In the genomic region with DNA sequence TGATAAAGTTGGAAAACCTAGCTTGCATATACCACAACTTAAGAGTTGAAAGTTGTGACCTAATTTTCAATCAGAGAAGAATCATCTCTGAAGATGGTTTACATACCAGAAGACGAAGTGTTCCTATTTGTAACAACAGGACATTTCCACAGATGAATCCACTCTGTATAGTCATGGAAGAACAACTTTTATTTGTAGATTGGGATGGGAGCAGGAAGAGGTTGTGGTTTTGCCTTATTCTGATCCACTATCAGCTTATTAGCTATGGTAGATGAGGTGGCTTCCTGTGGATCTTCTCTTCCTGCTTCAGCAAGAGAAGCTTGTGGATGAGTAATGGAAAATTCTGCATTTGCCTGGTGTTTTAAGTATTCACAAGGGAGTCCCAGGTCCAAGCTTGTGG, we compare ENCODE assay signal across 19 cellular contexts. TPM values are rescaled to one million over a fixed set of nuclear protein-coding genes. Genes with fewer than 3 reads are reported as not detected.
DNase-seq lines count a peak whose midpoint lies in the region; ATAC-seq and TF ChIP-seq lines count a peak whose summit lies in the region.
"Had no signal": no experiment of that assay in that cellular context is flagged by ENCODE, and none has a peak within 500 bp of the region (broad histone marks: within the 10 kb centered on the region; RNA-seq: fewer than 3 reads in every experiment).

No MANE protein-coding gene starts in this region.

- no peaks in the 10 kb centered on the region for H3K36me3 ChIP-seq in adipocyte (ENCODE audit: control insufficient read depth, insufficient read depth, low read length, severe bottlenecking)
- H3K36me3 ChIP-seq: adrenal gland, thoracic aorta had no signal

- TF ChIP-seq CTCF in AG04449 (IDR thresholded peaks at IDR 0.05; ENCODE audit: insufficient read depth, low read length, missing control alignments), result no peak

- no peaks in the 10 kb centered on the region for H3K4me1 ChIP-seq in adipocyte (ENCODE audit: control insufficient read depth, insufficient read depth, low read length)
- H3K4me1 ChIP-seq: adrenal gland had no signal

- DNase-seq in AG04449 (ENCODE audit: low read depth, low spot score) (peak; percentile 70), H4 (ENCODE audit: low spot score) (peak; percentile 13), adipocyte (ENCODE audit: low read depth) (peak; percentile 29), glomerular visceral epithelial cell (ENCODE audit: extremely low spot score) (peak; percentile 7), NCI-H82 (lab: John Stamatoyannopoulos, UW) (no peak), DMS79 (lab: John Stamatoyannopoulos, UW) (no peak)
- DNase-seq: activated T-cell treated with anti-CD3 and anti-CD28 coated beads, Interleukin-2, amount 50 U/mL, for 24 hours; adrenal gland; stimulated activated CD4-positive, alpha-beta T cell treated with anti-CD3 and anti-CD28 coated beads, Interleukin-15, amount 100 ng/mL, for 24 hours; SW 1271 had no signal

- CTCF ChIA-PET in AG04449 (lab: Yijun Ruan, JAX), result no interaction called here

- ATAC-seq in HG03175 (IDR thresholded peaks at IDR 0.05; ENCODE audit: unreplicated experiment) (no peak), HG03565 (IDR thresholded peaks at IDR 0.05; ENCODE audit: unreplicated experiment) (no peak)
- ATAC-seq: GM12878 had no signal

- H3K9ac ChIP-seq in adipocyte (ENCODE audit: low read length), result no peak overlapping the region

- no peak overlapping the region for H3K4me3 ChIP-seq in AG04449 (ENCODE audit: low read depth, low read length)
- no peak overlapping the region for H3K4me3 ChIP-seq in adipocyte (ENCODE audit: low read length)
- H3K4me3 ChIP-seq: adrenal gland, GM12878, thoracic aorta had no signal

- POLR2A ChIA-PET in AG04449 (lab: Yijun Ruan, JAX), result no interaction called here

- H3K9me3 ChIP-seq in adipocyte (ENCODE audit: control insufficient read depth, low read length), result no peaks in the 10 kb centered on the region
- H3K9me3 ChIP-seq: adrenal gland, thoracic aorta had no signal

- peaks cover 7% of the 10 kb centered on the region for H3K27me3 ChIP-seq in adipocyte (replicated peaks; ENCODE audit: control insufficient read depth, insufficient read depth, low read length)

RNA-seq across cellular contexts. Expression of a gene that starts 18.6 kb away (rescaled TPM):
- not detected in 2 replicates for total RNA-seq in H4 (2014; rRNA removed; shearing (Covaris generic))
- total RNA-seq: B cell, dermis microvascular lymphatic vessel endothelial cell, frontal cortex, GM12878, HT-29, mononuclear cell, thoracic aorta had no signal

RNA-seq across cellular contexts. Expression of a gene that starts 27.9 kb away (rescaled TPM):
- total RNA-seq in H4 (2014; rRNA removed; shearing (Covaris generic)), result not detected in 2 replicates
- total RNA-seq: adrenal gland, B cell, dermis microvascular lymphatic vessel endothelial cell, frontal cortex, GM12878, HT-29, mononuclear cell, thoracic aorta had no signal

Comparison
In these comparisons a context has a peak if more than half of its experiments do, and no peak if none do; other contexts are left out.
1. DNase-seq: peak in AG04449 (single experiment), H4 (single experiment), adipocyte (single experiment) and glomerular visceral epithelial cell (single experiment); none in NCI-H82 (single experiment) and DMS79 (single experiment).